In genomic region chr12:9606736-9607372, GRCh38 we compare ENCODE assay signal across 19 cellular contexts. TPM values are rescaled to one million over a fixed set of nuclear protein-coding genes. Genes with fewer than 3 reads are reported as not detected.
DNase-seq lines count a peak whose midpoint lies in the region; ATAC-seq, FAIRE-seq and TF ChIP-seq lines count a peak whose summit lies in the region.
"Had no signal": no experiment of that assay in that cellular context is flagged by ENCODE, and none has a peak within 500 bp of the region (broad histone marks: within the 10 kb centered on the region; RNA-seq: fewer than 3 reads in every experiment).

No MANE protein-coding gene starts in this region.

- no peaks in the 10 kb centered on the region for H3K36me3 ChIP-seq in HepG2 (replicated peaks in 1 of 2; ENCODE audit: control insufficient read depth in 1 of 2, insufficient read depth in 2 of 2, low read length in 2 of 2)
- no peaks in the 10 kb centered on the region for H3K36me3 ChIP-seq in right lobe of liver

- intact Hi-C loops in HepG2 (cut with micrococcal nuclease; ENCODE audit: unreplicated experiment) = no loop called here
- intact Hi-C loops in right lobe of liver (cut with DNase I) = no loop called here

- no peak overlapping the region for H2AFZ ChIP-seq in HepG2 (ENCODE audit: low read length)
- H2AFZ ChIP-seq: GM23248 had no signal

- no peak for TF ChIP-seq POLR2A in HepG2 (IDR thresholded peaks at IDR 0.05; ENCODE audit: insufficient read depth in 1 of 2, low read depth in 2 of 2, low read length in 2 of 2)
- TF ChIP-seq POLR2A in right lobe of liver (IDR thresholded peaks at IDR 0.05) = no peak

- POLR2A ChIA-PET in HepG2 (lab: Yijun Ruan, JAX) = no interaction called here
- POLR2A ChIA-PET in T-cell (lab: Charles Lee) = interaction anchor here in 1 of 2 donors (0.6 kb wide), 1 partner anchor 166 kb away, joined by 3 read pairs; no protein-coding TSS in a partner anchor
- POLR2A ChIA-PET in naive thymus-derived CD8-positive, alpha-beta T cell (lab: Charles Lee) = interaction anchor here (0.6 kb wide), 1 partner anchor 26 kb away, joined by 3 read pairs; no protein-coding TSS in a partner anchor

- peaks cover 37 to 71% (median 40%) of the 10 kb centered on the region in 3 donors for H3K4me1 Mint-ChIP-seq in T-cell
- H3K4me1 Mint-ChIP-seq in activated naive CD8-positive, alpha-beta T cell treated with anti-CD3 and anti-CD28 coated beads, Interleukin-2, amount 50 U/mL, for 24 hours = peaks cover 19% of the 10 kb centered on the region
- peaks cover 41% of the 10 kb centered on the region for H3K4me1 Mint-ChIP-seq in stimulated activated effector memory CD8-positive, alpha-beta T cell treated with anti-CD3 and anti-CD28 coated beads, Interleukin-12 subunit alpha, Interleukin-12 subunit beta, amount 100 ng/mL, for 72 hours
- H3K4me1 Mint-ChIP-seq in naive thymus-derived CD8-positive, alpha-beta T cell = peaks cover 11 to 40% (median 30%) of the 10 kb centered on the region in 4 donors
- H3K4me1 Mint-ChIP-seq: B cell had no signal

- FAIRE-seq in HepG2 (lab: Jason Lieb, UNC) = no peak
- FAIRE-seq: G401.6, K562 had no signal

- H3K4me2 ChIP-seq in HepG2 (ENCODE audit: low read depth, low read length) = no peak overlapping the region

- no peak for ATAC-seq in HepG2
- no peak for ATAC-seq in right lobe of liver
- ATAC-seq in T-cell (replicated peaks in 1 of 4) = no peak
- no peak for ATAC-seq in activated naive CD8-positive, alpha-beta T cell treated with anti-CD3 and anti-CD28 coated beads, Interleukin-2, amount 50 U/mL, for 24 hours
- no peak for ATAC-seq in stimulated activated effector memory CD8-positive, alpha-beta T cell treated with anti-CD3 and anti-CD28 coated beads, Interleukin-12 subunit alpha, Interleukin-12 subunit beta, amount 100 ng/mL, for 72 hours
- ATAC-seq in naive thymus-derived CD8-positive, alpha-beta T cell = no peak
- ATAC-seq in GM19455 (IDR thresholded peaks at IDR 0.05; ENCODE audit: unreplicated experiment) = no peak
- ATAC-seq: HCT116, K562 had no signal

- no peaks in the 10 kb centered on the region for H3K4me1 ChIP-seq in HepG2 (ENCODE audit: insufficient read depth, low read length)
- no peaks in the 10 kb centered on the region for H3K4me1 ChIP-seq in right lobe of liver

- H3K4me3 ChIP-seq in HepG2 (replicated peaks in 1 of 3; ENCODE audit: insufficient read depth in 1 of 3, low read depth in 2 of 3, low read length in 3 of 3) (no peak overlapping the region), right lobe of liver (no peak overlapping the region)
- H3K4me3 ChIP-seq: GM23248, K562 had no signal

- CTCF ChIA-PET in HepG2 (lab: Yijun Ruan, JAX; ENCODE audit: low intra/inter-chr PET ratio, low total read pairs) (no interaction called here), T-cell (lab: Charles Lee) (interaction anchor here (0.7 to 1.0 kb wide), 2 partner anchors 8 to 149 kb away, joined by 3 to 4 read pairs; no protein-coding TSS in a partner anchor)

- H3K27ac ChIP-seq in HepG2 (ENCODE audit: extremely low read length, insufficient read depth, low read length) = no peak overlapping the region
- no peak overlapping the region for H3K27ac ChIP-seq in right lobe of liver
- H3K27ac ChIP-seq: GM23248 had no signal

- WGBS in HepG2 (ENCODE audit: low lambda C conversion rate) = 56% methylated on average over 4 of the region's 4 CpGs
- 69% methylated on average over 4 of the region's 4 CpGs for WGBS in right lobe of liver (ENCODE audit: insufficient coverage, low coverage, low lambda C conversion rate, missing lambda C conversion rate)

- H3K27me3 ChIP-seq in HepG2 (ENCODE audit: control insufficient read depth in 1 of 2, insufficient read depth in 2 of 2, low read length in 2 of 2) (no peaks in the 10 kb centered on the region), right lobe of liver (no peaks in the 10 kb centered on the region)

- H3K27me3 Mint-ChIP-seq in T-cell = no peaks in the 10 kb centered on the region
- no peaks in the 10 kb centered on the region for H3K27me3 Mint-ChIP-seq in activated naive CD8-positive, alpha-beta T cell treated with anti-CD3 and anti-CD28 coated beads, Interleukin-2, amount 50 U/mL, for 24 hours
- H3K27me3 Mint-ChIP-seq in naive thymus-derived CD8-positive, alpha-beta T cell = no peaks in the 10 kb centered on the region
- H3K27me3 Mint-ChIP-seq: B cell had no signal

- no peak for TF ChIP-seq RAD21 in HepG2 (CRISPR knock-in tag; IDR thresholded peaks at IDR 0.05)

- DNase-seq in HepG2 (ENCODE audit: low spot score) (no peak), right lobe of liver (no peak), T-cell (no peak)
- DNase-seq in activated naive CD8-positive, alpha-beta T cell treated with anti-CD3 and anti-CD28 coated beads, Interleukin-2, amount 50 U/mL, for 24 hours = no peak
- no peak for DNase-seq in stimulated activated effector memory CD8-positive, alpha-beta T cell treated with anti-CD3 and anti-CD28 coated beads, Interleukin-12 subunit alpha, Interleukin-12 subunit beta, amount 100 ng/mL, for 72 hours (ENCODE audit: low spot score in 2 of 2)
- no peak for DNase-seq in naive thymus-derived CD8-positive, alpha-beta T cell
- DNase-seq: DND-41, GM23248, MV-4-11, NCI-H1417 treated with DMSO at 0.1 percent for 48 hours, NCI-H1930, NCI-H446, NCI-H69, SHP77 had no signal

- H3K9me3 ChIP-seq in HepG2 (ENCODE audit: low read length) (no peaks in the 10 kb centered on the region), right lobe of liver (no peaks in the 10 kb centered on the region)

- H4K20me1 ChIP-seq in HepG2 (ENCODE audit: insufficient read depth, low read length) = no peaks in the 10 kb centered on the region

- H3K9ac ChIP-seq in HepG2 (ENCODE audit: insufficient read depth, low read depth, low read length) = no peak overlapping the region
- H3K9ac ChIP-seq: GM23248 had no signal

- H3K79me2 ChIP-seq in HepG2 (ENCODE audit: insufficient read depth, low read length) = no peaks in the 10 kb centered on the region

- TF ChIP-seq EP300 in HepG2 (IDR thresholded peaks at IDR 0.05; ENCODE audit: low read depth in 2 of 2, low read length in 2 of 2) = no peak
- no peak for TF ChIP-seq EP300 in HepG2 (CRISPR knock-in tag; IDR thresholded peaks at IDR 0.05; ENCODE audit: borderline replicate concordance)

- in situ Hi-C loops in HepG2 (cut with HindIII; ENCODE audit: extremely low pct_ligation_motif_present, low pct_unique_long_range_greater_than_20kb) = no loop called here

- H3K4me3 Mint-ChIP-seq in T-cell = peak overlapping the region; percentile 63 to 86 (median 82)
- H3K4me3 Mint-ChIP-seq in activated naive CD8-positive, alpha-beta T cell treated with anti-CD3 and anti-CD28 coated beads, Interleukin-2, amount 50 U/mL, for 24 hours = peak overlapping the region; percentile 55
- H3K4me3 Mint-ChIP-seq in stimulated activated effector memory CD8-positive, alpha-beta T cell treated with anti-CD3 and anti-CD28 coated beads, Interleukin-12 subunit alpha, Interleukin-12 subunit beta, amount 100 ng/mL, for 72 hours = peak overlapping the region; percentile 81
- peak overlapping the region in 4 of 10 donors; percentile 38 to 84 (median 58) for H3K4me3 Mint-ChIP-seq in naive thymus-derived CD8-positive, alpha-beta T cell
- H3K4me3 Mint-ChIP-seq: B cell had no signal

- TF ChIP-seq CTCF in HepG2 (CRISPR knock-in tag; IDR thresholded peaks at IDR 0.05) = no peak
- no peak for TF ChIP-seq CTCF in right lobe of liver (IDR thresholded peaks at IDR 0.05)

- H3K27ac Mint-ChIP-seq in T-cell = peak overlapping the region; percentile 90 to 97
- no peak overlapping the region for H3K27ac Mint-ChIP-seq in activated naive CD8-positive, alpha-beta T cell treated with anti-CD3 and anti-CD28 coated beads, Interleukin-2, amount 50 U/mL, for 24 hours
- peak overlapping the region; percentile 95 for H3K27ac Mint-ChIP-seq in stimulated activated effector memory CD8-positive, alpha-beta T cell treated with anti-CD3 and anti-CD28 coated beads, Interleukin-12 subunit alpha, Interleukin-12 subunit beta, amount 100 ng/mL, for 72 hours
- H3K27ac Mint-ChIP-seq in naive thymus-derived CD8-positive, alpha-beta T cell = peak overlapping the region in 3 of 10 donors; percentile 27 to 70 (median 70)
- H3K27ac Mint-ChIP-seq: B cell had no signal

- no TSS peak for BruUV-seq in HepG2 (replicated peaks; lab: Mats Ljungman, UMichigan)

- peaks cover 14% of the 10 kb centered on the region for H3K36me3 Mint-ChIP-seq in T-cell
- H3K36me3 Mint-ChIP-seq in activated naive CD8-positive, alpha-beta T cell treated with anti-CD3 and anti-CD28 coated beads, Interleukin-2, amount 50 U/mL, for 24 hours (ENCODE audit: low read depth) = peaks cover 9% of the 10 kb centered on the region
- peaks cover 19% of the 10 kb centered on the region for H3K36me3 Mint-ChIP-seq in stimulated activated effector memory CD8-positive, alpha-beta T cell treated with anti-CD3 and anti-CD28 coated beads, Interleukin-12 subunit alpha, Interleukin-12 subunit beta, amount 100 ng/mL, for 72 hours
- H3K36me3 Mint-ChIP-seq in naive thymus-derived CD8-positive, alpha-beta T cell = peaks cover 0 to 10% (median 0%) of the 10 kb centered on the region in 3 donors

- H3K9me3 Mint-ChIP-seq in T-cell = peaks cover 0 to 10% (median 6%) of the 10 kb centered on the region in 3 donors
- H3K9me3 Mint-ChIP-seq in activated naive CD8-positive, alpha-beta T cell treated with anti-CD3 and anti-CD28 coated beads, Interleukin-2, amount 50 U/mL, for 24 hours = peaks cover 6% of the 10 kb centered on the region
- peaks cover 5% of the 10 kb centered on the region for H3K9me3 Mint-ChIP-seq in stimulated activated effector memory CD8-positive, alpha-beta T cell treated with anti-CD3 and anti-CD28 coated beads, Interleukin-12 subunit alpha, Interleukin-12 subunit beta, amount 100 ng/mL, for 72 hours
- peaks cover 0 to 5% (median 0%) of the 10 kb centered on the region in 9 donors for H3K9me3 Mint-ChIP-seq in naive thymus-derived CD8-positive, alpha-beta T cell

RNA-seq across cellular contexts. Expression of gene KLRB1, which starts 0.9 kb away (rescaled TPM):
- total RNA-seq in HepG2 (2016; rRNA removed; fragmentation: Illumina TruSeq; extraction: Trizol) = not detected in 2 replicates
- total RNA-seq in HepG2 (2016; cell fraction: cytosol; rRNA removed; fragmentation: Illumina TruSeq; extraction: Trizol; ENCODE audit: low read depth) = not detected in 2 replicates
- not detected in 2 replicates for total RNA-seq in HepG2 (2016; cell fraction: insoluble cytoplasmic fraction; rRNA removed; fragmentation: Illumina TruSeq; extraction: Trizol)
- not detected in 2 replicates for total RNA-seq in HepG2 (2016; cell fraction: membrane; rRNA removed; fragmentation: Illumina TruSeq; extraction: Trizol)
- total RNA-seq in HepG2 (2016; cell fraction: nucleus; rRNA removed; fragmentation: Illumina TruSeq; extraction: Trizol) = not detected in 2 replicates
- polyA plus RNA-seq in HepG2 (2011; rRNA removed) = not detected in 2 replicates
- not detected in 2 replicates for polyA plus RNA-seq in HepG2 (2011; cell fraction: cytosol; rRNA removed)
- not detected in 2 replicates for polyA plus RNA-seq in HepG2 (2011; cell fraction: nucleus; rRNA removed)
- not detected in 2 replicates for polyA plus RNA-seq in HepG2 (2012)
- not detected in 2 replicates for polyA plus RNA-seq in HepG2 (2016; cell fraction: cytosol; fragmentation: Illumina TruSeq; extraction: Trizol; ENCODE audit: low read depth)
- not detected in 2 replicates for polyA plus RNA-seq in HepG2 (2016; cell fraction: insoluble cytoplasmic fraction; fragmentation: Illumina TruSeq; extraction: Trizol; ENCODE audit: low read depth)
- not detected in 2 replicates for polyA plus RNA-seq in HepG2 (2016; cell fraction: membrane; fragmentation: Illumina TruSeq; extraction: Trizol; ENCODE audit: low read depth)
- not detected in 2 replicates for polyA plus RNA-seq in HepG2 (2016; cell fraction: nucleus; fragmentation: Illumina TruSeq; extraction: Trizol; ENCODE audit: insufficient read depth, low read depth)
- not detected in 2 replicates for polyA minus RNA-seq in HepG2 (2011; rRNA and poly(A)+ RNA removed; ENCODE audit: low replicate concordance)
- not detected in 2 replicates for polyA minus RNA-seq in HepG2 (2011; cell fraction: cytosol; rRNA and poly(A)+ RNA removed)
- not detected in 2 replicates for polyA minus RNA-seq in HepG2 (2011; cell fraction: nucleus; rRNA and poly(A)+ RNA removed)
- total RNA-seq in right lobe of liver = 1 to 10 TPM in 3 of 6 experiments, under 1 TPM in 3; 0.22 to 1.9 (median 1.1) TPM
- 10 to 100 TPM in 4 of 5 donors, 1 to 10 TPM in 1; 9.0 to 55.5 (median 31.6) TPM for total RNA-seq in T-cell
- 1 to 10 TPM; 1.6 TPM for total RNA-seq in naive thymus-derived CD8-positive, alpha-beta T cell
- 10 to 100 TPM in 1 of 3 donors, under 1 TPM in 2; 0.58 to 41.2 (median 0.95) TPM for polyA plus RNA-seq in naive thymus-derived CD8-positive, alpha-beta T cell
- total RNA-seq: B cell, GM23248, K562 had no signal
- polyA plus RNA-seq: GM23248, K562 had no signal
